Comparison of ENCODE assay signal across 8 cellular contexts in the genomic region with DNA sequence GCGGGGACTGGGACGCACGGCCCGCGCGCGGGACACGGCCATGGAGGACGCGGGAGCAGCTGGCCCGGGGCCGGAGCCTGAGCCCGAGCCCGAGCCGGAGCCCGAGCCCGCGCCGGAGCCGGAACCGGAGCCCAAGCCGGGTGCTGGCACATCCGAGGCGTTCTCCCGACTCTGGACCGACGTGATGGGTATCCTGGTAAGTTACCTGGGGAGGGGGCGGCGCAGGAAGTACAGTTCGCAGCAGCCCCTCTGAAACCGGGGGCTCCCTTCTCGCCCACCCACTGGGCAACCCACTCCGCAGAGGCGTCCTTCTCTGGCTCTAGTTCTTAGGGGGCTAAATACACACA. TPM values are rescaled to one million over a fixed set of nuclear protein-coding genes. Genes with fewer than 3 reads are reported as not detected.
DNase-seq lines count a peak whose midpoint lies in the region; ATAC-seq and TF ChIP-seq lines count a peak whose summit lies in the region.

No MANE protein-coding gene starts in this region.

- no peaks in the 10 kb centered on the region for H3K27me3 ChIP-seq in mammary epithelial cell (ENCODE audit: insufficient read depth, low read length)
- H3K27me3 ChIP-seq in mesendoderm (ENCODE audit: insufficient read depth, low read length, poor library complexity) = no peaks in the 10 kb centered on the region
- no peaks in the 10 kb centered on the region for H3K27me3 ChIP-seq in transverse colon

- no peak overlapping the region for H3K23ac ChIP-seq in mesendoderm (ENCODE audit: low read length)

- CTCF ChIA-PET in mammary epithelial cell (lab: Charles Lee; ENCODE audit: low non-redundant PET) = no interaction called here

- no CpG with 5 or more reads among the region's 34 CpGs for WGBS in mammary epithelial cell (ENCODE audit: low coverage, missing lambda C conversion rate)
- no CpG with 5 or more reads among the region's 34 CpGs for WGBS in mesendoderm (ENCODE audit: extremely low coverage, insufficient coverage, low lambda C conversion rate)
- WGBS in transverse colon (ENCODE audit: low coverage in 1 of 2), 2 donors = 3% methylated on average over 25 of the region's 34 CpGs; no CpG with 5 or more reads in 1 of the 2 donors

- H3K9ac ChIP-seq in mammary epithelial cell (ENCODE audit: insufficient read depth, low read length) = peak overlapping the region; percentile 85
- peak overlapping the region; percentile 26 for H3K9ac ChIP-seq in mesendoderm (ENCODE audit: low read length)

- H3K27ac ChIP-seq in mammary epithelial cell (ENCODE audit: insufficient read depth, low read depth, low read length) (peak overlapping the region; percentile 90), mesendoderm (ENCODE audit: low read depth, low read length) (peak overlapping the region; percentile 47), transverse colon (peak overlapping the region; percentile 83 to 87 (median 86))

- peak overlapping the region; percentile 96 for H3K4me2 ChIP-seq in mammary epithelial cell (ENCODE audit: insufficient read depth, low read depth, low read length)
- peak overlapping the region; percentile 43 for H3K4me2 ChIP-seq in mesendoderm (ENCODE audit: low read length)

- H3K18ac ChIP-seq in mesendoderm (ENCODE audit: low read length) = peak overlapping the region; percentile 98

- no peak overlapping the region for H4K5ac ChIP-seq in mesendoderm (ENCODE audit: low read length)

- no peak overlapping the region for H2BK5ac ChIP-seq in mesendoderm (ENCODE audit: low read length)

- H3K9me3 Mint-ChIP-seq in activated T-cell treated with anti-CD3 and anti-CD28 coated beads, Interleukin-2, amount 50 U/mL, for 72 hours = no peaks in the 10 kb centered on the region

- TF ChIP-seq EP300 in transverse colon (IDR thresholded peaks at IDR 0.05; ENCODE audit: low read depth) = no peak

- H3K56ac ChIP-seq in mesendoderm (ENCODE audit: low read length) = peak overlapping the region; percentile 91

- peaks cover 7% of the 10 kb centered on the region for H3K4me1 Mint-ChIP-seq in activated T-cell treated with anti-CD3 and anti-CD28 coated beads, Interleukin-2, amount 50 U/mL, for 72 hours (ENCODE audit: low read depth)

- H3K79me2 ChIP-seq in mammary epithelial cell (ENCODE audit: insufficient read depth, low read length) = peaks cover 21% of the 10 kb centered on the region
- H3K79me2 ChIP-seq in mesendoderm (ENCODE audit: control insufficient read depth, insufficient read depth, low read length) = no peaks in the 10 kb centered on the region

- no peaks in the 10 kb centered on the region for H3K36me3 ChIP-seq in mammary epithelial cell (ENCODE audit: insufficient read depth, low read length)
- H3K36me3 ChIP-seq in mesendoderm (ENCODE audit: control insufficient read depth, insufficient read depth, low read length) = no peaks in the 10 kb centered on the region
- no peaks in the 10 kb centered on the region for H3K36me3 ChIP-seq in transverse colon

- H2AFZ ChIP-seq in mammary epithelial cell (ENCODE audit: low read depth, low read length) = peak overlapping the region; percentile 98

- peak overlapping the region; percentile 87 for H2BK15ac ChIP-seq in mesendoderm (replicated peaks; ENCODE audit: low read depth)

- H3K79me1 ChIP-seq in mesendoderm (ENCODE audit: low read length) = peaks cover 1% of the 10 kb centered on the region

- H3K27ac Mint-ChIP-seq in activated T-cell treated with anti-CD3 and anti-CD28 coated beads, Interleukin-2, amount 50 U/mL, for 72 hours = no peak overlapping the region

- no TSS peak for BruUV-seq in mammary epithelial cell (replicated peaks; lab: Mats Ljungman, UMichigan)

- peaks cover 48% of the 10 kb centered on the region for H3K27me3 Mint-ChIP-seq in activated T-cell treated with anti-CD3 and anti-CD28 coated beads, Interleukin-2, amount 50 U/mL, for 72 hours (ENCODE audit: low read depth)

- intact Hi-C loops in mammary epithelial cell (cut with micrococcal nuclease) (loop anchor here (2.0 to 5.0 kb wide), 3 partner anchors 34 to 166 kb away; no protein-coding TSS in a partner anchor), transverse colon (cut with DNase I; ENCODE audit: low total_unique reads) (no loop called here)

- in situ Hi-C loops in mammary epithelial cell (cut with MboI; ENCODE audit: low sequenced_read_pairs in 2 of 2) (loop anchor here in 1 of 2 donors (10.0 kb wide), 1 partner anchor 122 kb away; no protein-coding TSS in a partner anchor), transverse colon (cut with MboI; ENCODE audit: low pct_ligation_motif_present in 1 of 4, low pct_unique_long_range_greater_than_20kb in 1 of 4, low sequenced_read_pairs in 3 of 4) (no loop called here)

- no peak for DNase-seq in activated T-cell treated with anti-CD3 and anti-CD28 coated beads, Interleukin-2, amount 50 U/mL, for 72 hours
- no peak for DNase-seq in activated T-cell treated with anti-CD3 and anti-CD28 coated beads, Interleukin-2, amount 50 U/mL, for 1 hour
- DNase-seq in mammary epithelial cell = no peak
- DNase-seq in mesendoderm = peak; percentile 42
- no peak for DNase-seq in transverse colon
- no peak for DNase-seq in NOMO-1 (lab: John Stamatoyannopoulos, UW; ENCODE audit: unreplicated experiment in 2 of 2)
- DNase-seq in D341Med (ENCODE audit: low spot score) = no peak

- H4K20me1 ChIP-seq in mammary epithelial cell (ENCODE audit: insufficient read depth, low read length) = no peaks in the 10 kb centered on the region

- H3K36me3 Mint-ChIP-seq in activated T-cell treated with anti-CD3 and anti-CD28 coated beads, Interleukin-2, amount 50 U/mL, for 72 hours (ENCODE audit: insufficient read depth in 2 of 2) = peaks cover 0 to 2% of the 10 kb centered on the region in 2 donors

- no peak overlapping the region for H2BK120ac ChIP-seq in mesendoderm (ENCODE audit: low read depth, low read length)

- no peak for TF ChIP-seq POLR2A in transverse colon (IDR thresholded peaks at IDR 0.05)

- peak in 1 of 2 donors; percentile 7 for ATAC-seq in activated T-cell treated with anti-CD3 and anti-CD28 coated beads, Interleukin-2, amount 50 U/mL, for 72 hours (replicated peaks in 1 of 2)
- ATAC-seq in activated CD4-positive, CD25-positive, alpha-beta regulatory T cell treated with anti-CD3 and anti-CD28 coated beads, Interleukin-2, amount 50 U/mL, for 24 hours = no peak

- H4K8ac ChIP-seq in mesendoderm (ENCODE audit: low read depth, low read length) = no peak overlapping the region

- H3K4ac ChIP-seq in mesendoderm (ENCODE audit: low read depth, low read length) = peak overlapping the region; percentile 93

- TF ChIP-seq CTCF in mammary epithelial cell (conservative IDR thresholded peaks at IDR 0.05 in 1 of 2, IDR thresholded peaks at IDR 0.05 in 1 of 2; ENCODE audit: extremely low read depth in 1 of 2, insufficient read depth in 1 of 2, low read depth in 1 of 2, low read length in 2 of 2) (no peak), transverse colon (IDR thresholded peaks at IDR 0.05) (no peak)

- H3K4me1 ChIP-seq in mammary epithelial cell (ENCODE audit: insufficient read depth, low read length) (peaks cover 22% of the 10 kb centered on the region), mesendoderm (ENCODE audit: control insufficient read depth, low read depth, low read length) (peaks cover 15% of the 10 kb centered on the region), transverse colon (peaks cover 3 to 29% (median 14%) of the 10 kb centered on the region in 4 donors)

- dilution Hi-C loops in mammary epithelial cell (cut with HindIII; ENCODE audit: low sequenced_read_pairs) = no loop called here

- H2AK5ac ChIP-seq in mesendoderm (ENCODE audit: low read length) = no peak overlapping the region

- H3K4me3 Mint-ChIP-seq in activated T-cell treated with anti-CD3 and anti-CD28 coated beads, Interleukin-2, amount 50 U/mL, for 72 hours = peak overlapping the region; percentile 15 to 60

- peak overlapping the region; percentile 82 to 95 (median 92) for H3K4me3 ChIP-seq in mammary epithelial cell (replicated peaks in 1 of 3; ENCODE audit: insufficient read depth in 1 of 3, low read depth in 2 of 3, low read length in 3 of 3)
- H3K4me3 ChIP-seq in mesendoderm (ENCODE audit: low read length) = peak overlapping the region; percentile 65
- peak overlapping the region; percentile 57 to 72 (median 60) for H3K4me3 ChIP-seq in transverse colon

- no peaks in the 10 kb centered on the region for H3K9me3 ChIP-seq in mammary epithelial cell (replicated peaks; ENCODE audit: insufficient read depth, low read length)
- no peaks in the 10 kb centered on the region for H3K9me3 ChIP-seq in transverse colon

RNA-seq across cellular contexts. Expression of a gene that starts 0.4 kb away (rescaled TPM):
- total RNA-seq in activated T-cell treated with anti-CD3 and anti-CD28 coated beads, Interleukin-2, amount 50 U/mL, for 72 hours = 1 to 10 TPM in 1 of 2 donors, under 1 TPM in 1; 0.91 to 3.5 TPM
- total RNA-seq in mammary epithelial cell (10 to 100 TPM; 14.9 to 17.3 TPM), transverse colon (10 to 100 TPM; 16.5 to 71.6 (median 28.7) TPM)
- 5.0 TPM for polyA plus RNA-seq in mammary epithelial cell
- polyA minus RNA-seq in mammary epithelial cell = 5.6 TPM
- polyA plus RNA-seq in mesendoderm (2013, experiment 1 of 2) = 5.8 TPM
- polyA plus RNA-seq in mesendoderm (2013, experiment 2 of 2) = 6.0 TPM
